14 cellular contexts compared by ENCODE assay signal in genomic region chr22:43798492-43798891, GRCh38. TPM values are rescaled to one million over a fixed set of nuclear protein-coding genes. Genes with fewer than 3 reads are reported as not detected.
A peak's percentile ranks its signal among the peaks of the same experiment; 100 is the strongest.
DNase-seq lines count a peak whose midpoint lies in the region; ATAC-seq, FAIRE-seq and TF ChIP-seq lines count a peak whose summit lies in the region.
"Had no signal": no experiment of that assay in that cellular context is flagged by ENCODE, and none has a peak within 500 bp of the region (broad histone marks: within the 10 kb centered on the region; RNA-seq: fewer than 3 reads in every experiment).

No MANE protein-coding gene starts in this region.

- H3K9ac ChIP-seq in GM12878 (ENCODE audit: control insufficient read depth, insufficient read depth, low read length) = no peak overlapping the region

- ATAC-seq in GM18909 (IDR thresholded peaks at IDR 0.05; ENCODE audit: poor library complexity, unreplicated experiment) (peak; percentile 50), HG02885 (IDR thresholded peaks at IDR 0.05; ENCODE audit: poor library complexity, unreplicated experiment) (peak; percentile 61), GM12878 (peak; percentile 94), GM23338 (no peak)

- H3K27ac Mint-ChIP-seq in activated CD4-positive, alpha-beta memory T cell treated with anti-CD3 and anti-CD28 coated beads, Interleukin-2, amount 10 ng/mL, durations not matched to agents 7 days and 5 days = no peak overlapping the region
- H3K27ac Mint-ChIP-seq in GM23338 = no peak overlapping the region

- no peak for TF ChIP-seq CTCF in GM12878 (IDR thresholded peaks at IDR 0.05 in 2 of 3, conservative IDR thresholded peaks at IDR 0.05 in 1 of 3; ENCODE audit: control insufficient read depth in 2 of 3, extremely low read depth in 1 of 3, insufficient read depth in 1 of 3, low read depth in 3 of 3, low read length in 3 of 3)
- no peak for TF ChIP-seq CTCF in GM23338 (conservative IDR thresholded peaks at IDR 0.05; ENCODE audit: low read depth in 2 of 2)

- TF ChIP-seq RAD21 in GM12878 (IDR thresholded peaks at IDR 0.05; ENCODE audit: insufficient read depth, low read depth, low read length) = no peak

- TF ChIP-seq EP300 in GM12878 (IDR thresholded peaks at IDR 0.05; ENCODE audit: borderline replicate concordance in 1 of 2, control insufficient read depth in 1 of 2, low read depth in 2 of 2, low read length in 2 of 2) = peak; percentile 60 to 67; a peak in 2 of 4 replicates

- H2AFZ ChIP-seq in GM12878 (ENCODE audit: control insufficient read depth, low read depth, low read length) = peak overlapping the region; percentile 63
- H2AFZ ChIP-seq in GM23338 = no peak overlapping the region

- H3K9me2 ChIP-seq in GM23338 (ENCODE audit: insufficient read depth) = no peaks in the 10 kb centered on the region

- peaks cover 7% of the 10 kb centered on the region for H3K9me3 Mint-ChIP-seq in activated CD4-positive, alpha-beta memory T cell treated with anti-CD3 and anti-CD28 coated beads, Interleukin-2, amount 10 ng/mL, durations not matched to agents 7 days and 5 days
- H3K9me3 Mint-ChIP-seq in GM23338 = no peaks in the 10 kb centered on the region

- peaks cover 3% of the 10 kb centered on the region for H3K9me3 ChIP-seq in GM12878 (replicated peaks; ENCODE audit: control insufficient read depth, insufficient read depth, low read length)

- POLR2A ChIA-PET in GM12878 (lab: Charles Lee) = no interaction called here
- POLR2A ChIA-PET in activated CD4-positive, alpha-beta memory T cell treated with anti-CD3 and anti-CD28 coated beads, Interleukin-2, amount 10 ng/mL, durations not matched to agents 7 days and 5 days (lab: Charles Lee) = no interaction called here

- TF ChIP-seq POLR2A in GM12878 (IDR thresholded peaks at IDR 0.05; ENCODE audit: low read depth, low read length) = no peak

- no peaks in the 10 kb centered on the region for H3K79me2 ChIP-seq in GM12878 (ENCODE audit: control insufficient read depth, insufficient read depth, low read length)
- no peaks in the 10 kb centered on the region for H3K79me2 ChIP-seq in GM23338 (replicated peaks; ENCODE audit: insufficient read depth)

- H3K27ac ChIP-seq in GM12878 (ENCODE audit: control insufficient read depth, insufficient read depth) (no peak overlapping the region; the same call in 1 of the 2 replicates), GM23338 (ENCODE audit: low read depth) (no peak overlapping the region)
- H3K27ac ChIP-seq: coronary artery had no signal

- 25% methylated on average over 5 of the region's 5 CpGs for WGBS in GM12878 (ENCODE audit: insufficient coverage, insufficient replicate concordance, low lambda C conversion rate, missing lambda C conversion rate)

- H3K36me3 ChIP-seq in GM12878 (ENCODE audit: control insufficient read depth in 2 of 2, insufficient read depth in 2 of 2, low read length in 1 of 2) = no peaks in the 10 kb centered on the region
- no peaks in the 10 kb centered on the region for H3K36me3 ChIP-seq in GM23338 (ENCODE audit: insufficient read depth)

- H3K4me3 ChIP-seq in GM12878 (no peak overlapping the region), GM23338 (no peak overlapping the region)
- H3K4me3 ChIP-seq: coronary artery had no signal

- intact Hi-C loops in GM12878 (cut with micrococcal nuclease; ENCODE audit: unreplicated experiment) = no loop called here

- SMC1A ChIA-PET in GM12878 (lab: Charles Lee; ENCODE audit: uncharacterized antibody, unreplicated experiment) = no interaction called here

- H3K4me1 ChIP-seq in GM12878 (ENCODE audit: control insufficient read depth, insufficient read depth, low read length) (peaks cover 26% of the 10 kb centered on the region), GM23338 (ENCODE audit: insufficient read depth) (no peaks in the 10 kb centered on the region)

- H3F3A ChIP-seq in GM23338 (replicated peaks; ENCODE audit: low read depth) = no peaks in the 10 kb centered on the region

- H3K36me3 Mint-ChIP-seq in activated CD4-positive, alpha-beta memory T cell treated with anti-CD3 and anti-CD28 coated beads, Interleukin-2, amount 10 ng/mL, durations not matched to agents 7 days and 5 days (ENCODE audit: low read depth) = no peaks in the 10 kb centered on the region
- H3K36me3 Mint-ChIP-seq in GM23338 (ENCODE audit: low read depth) = no peaks in the 10 kb centered on the region

- peak; percentile 78 for DNase-seq in Caki2 (ENCODE audit: low read depth)
- peak; percentile 60 for DNase-seq in GM12878 (ENCODE audit: low read depth, low spot score)
- no peak for DNase-seq in UCSD-AML1 (lab: John Stamatoyannopoulos, UW; ENCODE audit: unreplicated experiment)
- no peak for DNase-seq in activated CD4-positive, alpha-beta memory T cell treated with anti-CD3 and anti-CD28 coated beads, Interleukin-2, amount 10 ng/mL, durations not matched to agents 7 days and 5 days
- DNase-seq in NCI-H526 treated with DMSO at 0.1 percent for 48 hours (lab: John Stamatoyannopoulos, UW) = no peak
- no peak for DNase-seq in GM23338 (ENCODE audit: low spot score)
- DNase-seq: anterior cingulate cortex, H7, SHP77, small intestine had no signal

- H3K27me3 ChIP-seq in GM12878 (replicated peaks in 1 of 2; ENCODE audit: control insufficient read depth in 2 of 2, insufficient read depth in 2 of 2, low read length in 1 of 2) = no peaks in the 10 kb centered on the region
- no peaks in the 10 kb centered on the region for H3K27me3 ChIP-seq in GM23338 (ENCODE audit: insufficient read depth)

- CTCF ChIA-PET in GM12878 (lab: Yijun Ruan, JAX) = interaction anchor here (0.9 kb wide), 1 partner anchor 11 kb away, joined by 3 read pairs; no protein-coding TSS in a partner anchor
- CTCF ChIA-PET in activated CD4-positive, alpha-beta memory T cell treated with anti-CD3 and anti-CD28 coated beads, Interleukin-2, amount 10 ng/mL, durations not matched to agents 7 days and 5 days (lab: Charles Lee) = no interaction called here

- H3K4me1 Mint-ChIP-seq in activated CD4-positive, alpha-beta memory T cell treated with anti-CD3 and anti-CD28 coated beads, Interleukin-2, amount 10 ng/mL, durations not matched to agents 7 days and 5 days = no peaks in the 10 kb centered on the region
- peaks cover 6% of the 10 kb centered on the region; the same call in 2 of the 3 replicates for H3K4me1 Mint-ChIP-seq in GM23338

- peak; percentile 86 for FAIRE-seq in GM12878 (lab: Jason Lieb, UNC)
- FAIRE-seq: small intestine, TTC549 had no signal

- RAD21 ChIA-PET in GM12878 (lab: Charles Lee; ENCODE audit: unreplicated experiment) = interaction anchor here (2.4 kb wide), 1 partner anchor 48 kb away, joined by 6 read pairs; no protein-coding TSS in a partner anchor

- H4K20me1 ChIP-seq in GM12878 (ENCODE audit: control insufficient read depth, insufficient read depth) = no peaks in the 10 kb centered on the region
- H4K20me1 ChIP-seq in GM23338 (replicated peaks; ENCODE audit: insufficient read depth) = no peaks in the 10 kb centered on the region

- in situ Hi-C loops in Caki2 (cut with HindIII; ENCODE audit: low pct_unique_long_range_greater_than_20kb, low sequenced_read_pairs) = no loop called here
- in situ Hi-C loops in GM12878 (cut with MboI) = no loop called here

- peaks cover 18% of the 10 kb centered on the region for H3K27me3 Mint-ChIP-seq in activated CD4-positive, alpha-beta memory T cell treated with anti-CD3 and anti-CD28 coated beads, Interleukin-2, amount 10 ng/mL, durations not matched to agents 7 days and 5 days
- H3K27me3 Mint-ChIP-seq in GM23338 (ENCODE audit: insufficient read depth, low read depth, poor library complexity) = no peaks in the 10 kb centered on the region

- H3K4me2 ChIP-seq in GM12878 (ENCODE audit: control insufficient read depth, insufficient read depth) (peak overlapping the region; percentile 38), GM23338 (no peak overlapping the region)

- H3K4me3 Mint-ChIP-seq in activated CD4-positive, alpha-beta memory T cell treated with anti-CD3 and anti-CD28 coated beads, Interleukin-2, amount 10 ng/mL, durations not matched to agents 7 days and 5 days = no peak overlapping the region
- H3K4me3 Mint-ChIP-seq in GM23338 = no peak overlapping the region

- BruUV-seq in GM12878 (replicated peaks; lab: Mats Ljungman, UMichigan) = no TSS peak

TF ChIP-seq in GM12878, 131 proteins besides CTCF, POLR2A, EP300 and RAD21 (continues in another document):
- TF ChIP-seq NR2C1 (IDR thresholded peaks at IDR 0.05) (no peak), CREM (IDR thresholded peaks at IDR 0.05; ENCODE audit: low read depth) (peak; percentile 86)

TF ChIP-seq in GM23338, 12 proteins besides CTCF, POLR2A, EP300 and RAD21 (continues in another document):
- no peak for TF ChIP-seq EZH2 (IDR thresholded peaks at IDR 0.05; ENCODE audit: low read depth, unreplicated experiment)
- TF ChIP-seq JUNB (IDR thresholded peaks at IDR 0.05; ENCODE audit: unreplicated experiment) = no peak
- TF ChIP-seq EZH2phosphoT487 (IDR thresholded peaks at IDR 0.05; ENCODE audit: unreplicated experiment) = no peak
- no peak for TF ChIP-seq ZNF114 (CRISPR knock-in tag; IDR thresholded peaks at IDR 0.05)
- TF ChIP-seq ZNF331 (CRISPR knock-in tag; IDR thresholded peaks at IDR 0.05; ENCODE audit: low read depth) = no peak

RNA-seq across cellular contexts. Expression of gene EFCAB6, which starts 13.6 kb away (rescaled TPM):
- total RNA-seq in Caki2 (2014; rRNA removed; shearing (Covaris generic); ENCODE audit: low replicate concordance) = 0.98 and 3.9 TPM in 2 replicates
- 2.5 and 4.1 TPM in 2 replicates for total RNA-seq in GM12878 (2013; cell fraction: nucleolus; rRNA removed)
- 0.05 and 0.06 TPM in 2 replicates for total RNA-seq in GM12878 (2014; rRNA removed)
- total RNA-seq in GM12878 (2014; rRNA removed; fragmentation: Illumina TruSeq; extraction: Trizol) = 0.13 and 0.18 TPM in 2 replicates
- total RNA-seq in GM12878 (2021) = 0.16 and 0.36 TPM in 2 replicates
- polyA plus RNA-seq in GM12878 (2011; ENCODE audit: low read depth) = not detected
- 0.42 and 0.92 TPM in 2 replicates for polyA plus RNA-seq in GM12878 (2011; rRNA removed)
- 0.15 and 0.16 TPM in 2 replicates for polyA plus RNA-seq in GM12878 (2011; cell fraction: cytosol; rRNA removed)
- polyA plus RNA-seq in GM12878 (2011; cell fraction: nucleus; rRNA removed) = 0.42 and 0.54 TPM in 2 replicates
- polyA plus RNA-seq in GM12878 (2012) = 0.12 and 0.13 TPM in 2 replicates
- 0.25 and 0.35 TPM in 2 replicates for polyA plus RNA-seq in GM12878 (2014; fragmentation: Illumina TruSeq; extraction: Trizol)
- under 1 TPM; 0.05 to 0.08 TPM for polyA plus RNA-seq in GM12878 (2014; fragmentation: Nextera tagmentation; extraction: Ambion mirVana)
- 0.10 and 0.33 TPM in 2 replicates for polyA plus RNA-seq in GM12878 (2014; rRNA removed)
- polyA plus RNA-seq in GM12878 (2016; fragmentation: Nextera tagmentation; extraction: Ambion mirVana) = under 1 TPM; 0.30 to 0.42 TPM
- polyA minus RNA-seq in GM12878 (2011; rRNA and poly(A)+ RNA removed) = 0.21 and 0.44 TPM in 2 replicates
- 0.62 TPM in 1 of 2 replicates, not detected in the other for polyA minus RNA-seq in GM12878 (2011; cell fraction: cytosol; rRNA and poly(A)+ RNA removed)
- 0.86 and 1.1 TPM in 2 replicates for polyA minus RNA-seq in GM12878 (2011; cell fraction: nucleus; rRNA and poly(A)+ RNA removed)
- total RNA-seq in activated CD4-positive, alpha-beta memory T cell treated with anti-CD3 and anti-CD28 coated beads, Interleukin-2, amount 10 ng/mL, durations not matched to agents 7 days and 5 days = under 1 TPM in 1 of 2 experiments, not detected in 1; 0.18 TPM
- total RNA-seq in GM23338 (2014; rRNA removed; shearing (Covaris generic)) = 1.8 and 1.9 TPM in 2 replicates
- 1.1 and 1.2 TPM in 2 replicates for polyA plus RNA-seq in GM23338 (2016; fragmentation: Nextera tagmentation; extraction: Ambion mirVana)

Comparison
In these comparisons a context has a peak if more than half of its experiments do, and no peak if none do; other contexts are left out.
1. DNase-seq: peak in Caki2 (single experiment) and GM12878 (single experiment); none in UCSD-AML1 (single experiment), activated CD4-positive, alpha-beta memory T cell treated with anti-CD3 and anti-CD28 coated beads, Interleukin-2, amount 10 ng/mL, durations not matched to agents 7 days and 5 days (single experiment), NCI-H526 treated with DMSO at 0.1 percent for 48 hours (single experiment) and GM23338 (single experiment).